9 cellular contexts compared by ENCODE assay signal in the genomic region with DNA sequence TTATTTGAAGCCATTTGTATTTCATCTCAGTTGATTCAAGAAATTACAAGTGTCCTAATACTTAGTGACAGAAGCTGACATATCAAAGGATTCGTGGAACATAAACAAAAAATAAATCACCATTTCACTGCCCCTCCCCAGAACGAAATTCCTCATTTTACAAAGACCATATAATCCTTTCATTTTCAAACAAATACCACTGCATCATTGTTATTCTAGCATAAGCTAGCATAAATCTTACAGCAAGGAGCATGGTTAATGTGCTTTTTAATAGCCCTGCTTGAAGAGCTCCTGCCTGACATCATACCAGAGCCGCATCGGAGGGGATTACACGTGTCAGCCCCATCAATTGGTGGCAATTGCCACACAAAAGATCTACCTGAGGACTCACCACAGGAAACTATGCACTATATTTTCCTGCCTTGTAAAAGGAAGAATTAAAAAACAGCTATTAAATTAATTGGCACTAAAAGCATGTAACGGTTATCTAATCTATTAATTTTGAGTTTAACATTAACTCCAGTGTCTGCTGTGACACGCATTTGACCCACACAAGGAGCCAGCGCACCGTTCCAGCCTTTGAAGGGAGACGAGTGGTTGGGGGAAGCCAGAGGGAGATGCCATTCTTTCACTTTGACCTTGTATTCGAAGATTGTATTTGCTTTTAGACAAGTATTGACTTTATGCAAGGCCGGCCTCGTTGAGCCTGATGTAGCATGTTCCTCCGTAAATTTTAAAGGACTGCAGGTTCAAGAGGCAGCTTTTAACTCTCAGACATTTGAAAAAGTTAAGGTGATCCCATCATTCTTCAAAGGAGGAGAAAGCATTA.
"Had no signal": no experiment of that assay in that cellular context is flagged by ENCODE, and none has a peak within 500 bp of the region (broad histone marks: within the 10 kb centered on the region; RNA-seq: fewer than 3 reads in every experiment).

No MANE protein-coding gene starts in this region.

- H3K4me3 ChIP-seq: gastroesophageal sphincter had no signal

- DNase-seq: effector memory CD8-positive, alpha-beta T cell; kidney; naive thymus-derived CD8-positive, alpha-beta T cell; stimulated activated CD4-positive, alpha-beta T cell treated with anti-CD3 and anti-CD28 coated beads, Interleukin-2, amount 100 ng/mL, for 24 hours; stimulated activated naive CD4-positive, alpha-beta T cell; T-helper 2 cell had no signal

- H3K36me3 ChIP-seq: gastroesophageal sphincter had no signal

- H3K4me1 ChIP-seq: gastroesophageal sphincter had no signal

- H3K9me3 ChIP-seq: gastroesophageal sphincter had no signal

- ATAC-seq: effector memory CD8-positive, alpha-beta T cell; gastroesophageal sphincter; naive thymus-derived CD8-positive, alpha-beta T cell; sciatic nerve had no signal

- H3K27ac ChIP-seq: epithelial cell of prostate, gastroesophageal sphincter had no signal
